In genomic region chr4:3792813-3793212, GRCh38 we compare ENCODE assay signal across 17 cellular contexts. TPM values are rescaled to one million over a fixed set of nuclear protein-coding genes. Genes with fewer than 3 reads are reported as not detected.
A peak's percentile ranks its signal among the peaks of the same experiment; 100 is the strongest.
DNase-seq lines count a peak whose midpoint lies in the region; ATAC-seq, FAIRE-seq and TF ChIP-seq lines count a peak whose summit lies in the region.
"Had no signal": no experiment of that assay in that cellular context is flagged by ENCODE, and none has a peak within 500 bp of the region (broad histone marks: within the 10 kb centered on the region; RNA-seq: fewer than 3 reads in every experiment).

No MANE protein-coding gene starts in this region.

- H3K4me3 Mint-ChIP-seq in neural progenitor cell: no peak overlapping the region
- H3K4me3 Mint-ChIP-seq: activated naive CD4-positive, alpha-beta T cell treated with anti-CD3 and anti-CD28 coated beads, Interleukin-2, amount 50 U/mL, for 24 hours had no signal

- no peaks in the 10 kb centered on the region for H3K4me1 ChIP-seq in K562 (replicated peaks in 1 of 2; ENCODE audit: control insufficient read depth in 2 of 2, insufficient read depth in 2 of 2, low read length in 2 of 2)
- H3K4me1 ChIP-seq in neural progenitor cell: no peaks in the 10 kb centered on the region
- H3K4me1 ChIP-seq in upper lobe of left lung: no peaks in the 10 kb centered on the region
- H3K4me1 ChIP-seq: pancreas had no signal

- TF ChIP-seq RAD21 in Ishikawa (IDR thresholded peaks at IDR 0.05; ENCODE audit: low read depth) (peak; percentile 37), K562 (CRISPR knock-in tag; conservative IDR thresholded peaks at IDR 0.05 in 1 of 2, IDR thresholded peaks at IDR 0.05 in 1 of 2) (no peak)

- DNase-seq in NCI-H510A treated with DMSO at 0.1 percent for 48 hours (lab: John Stamatoyannopoulos, UW) (peak; percentile 5), NCI-H510A (lab: John Stamatoyannopoulos, UW) (no peak), K562 (ENCODE audit: extremely low read depth in 1 of 4, low spot score in 3 of 4) (peak; percentile 23 to 34 (median 32)), neural progenitor cell (ENCODE audit: low spot score) (peak; percentile 82), GM19238 (ENCODE audit: insufficient read length, low spot score) (no peak), NCI-H1417 (lab: John Stamatoyannopoulos, UW) (no peak), upper lobe of left lung (no peak)
- DNase-seq: central memory CD4-positive, alpha-beta T cell; hypothalamus; T1000; trophoblast cell had no signal

- no peak overlapping the region for H3K27ac Mint-ChIP-seq in neural progenitor cell
- H3K27ac Mint-ChIP-seq: activated naive CD4-positive, alpha-beta T cell treated with anti-CD3 and anti-CD28 coated beads, Interleukin-2, amount 50 U/mL, for 24 hours had no signal

- peaks cover 2% of the 10 kb centered on the region for H3K9me1 ChIP-seq in K562 (ENCODE audit: control insufficient read depth, insufficient read depth, low read length)

- peaks cover 0 to 13% of the 10 kb centered on the region in 2 experiments; a peak in 2 of 5 replicates for H3K27me3 ChIP-seq in K562 (ENCODE audit: control insufficient read depth in 2 of 2, insufficient read depth in 2 of 2, low read length in 2 of 2)
- no peaks in the 10 kb centered on the region for H3K27me3 ChIP-seq in neural progenitor cell
- H3K27me3 ChIP-seq in upper lobe of left lung: no peaks in the 10 kb centered on the region
- H3K27me3 ChIP-seq: pancreas had no signal

- H3K79me2 ChIP-seq in K562 (ENCODE audit: control insufficient read depth, insufficient read depth, low read length) (no peaks in the 10 kb centered on the region), neural progenitor cell (ENCODE audit: low read depth) (no peaks in the 10 kb centered on the region)

- ATAC-seq in K562 (peak; percentile 76), upper lobe of left lung (ENCODE audit: low FRiP score in 2 of 2) (no peak)

- WGBS in K562 (ENCODE audit: insufficient coverage, low coverage, missing lambda C conversion rate): 0% methylated on average over 3 of the region's 3 CpGs
- 21 to 24% methylated on average over 3 of the region's 3 CpGs for WGBS in upper lobe of left lung, 2 donors

- TF ChIP-seq CTCF in K562 (IDR thresholded peaks at IDR 0.05 in 2 of 3, conservative IDR thresholded peaks at IDR 0.05 in 1 of 3; ENCODE audit: insufficient read depth in 2 of 3, low read depth in 1 of 3, low read length in 3 of 3): peak; percentile 36 to 81 (median 48); a peak in 5 of 6 replicates
- TF ChIP-seq CTCF in neural progenitor cell (IDR thresholded peaks at IDR 0.05): peak; percentile 91
- no peak for TF ChIP-seq CTCF in upper lobe of left lung (IDR thresholded peaks at IDR 0.05)

- H3K9me3 ChIP-seq in K562 (replicated peaks; ENCODE audit: control insufficient read depth, insufficient read depth, low read depth, low read length): no peaks in the 10 kb centered on the region
- H3K9me3 ChIP-seq in neural progenitor cell (ENCODE audit: low read depth): peaks cover 6% of the 10 kb centered on the region
- H3K9me3 ChIP-seq in upper lobe of left lung: peaks cover 0 to 22% (median 9%) of the 10 kb centered on the region in 4 donors
- H3K9me3 ChIP-seq: pancreas had no signal

- H3K9ac ChIP-seq in K562 (ENCODE audit: insufficient read depth in 1 of 2, low read depth in 2 of 2, low read length in 2 of 2) (no peak overlapping the region), neural progenitor cell (no peak overlapping the region)
- H3K9ac ChIP-seq: KMS-11 had no signal

- no peaks in the 10 kb centered on the region for H3K36me3 Mint-ChIP-seq in neural progenitor cell

- no peaks in the 10 kb centered on the region for H3F3A ChIP-seq in neural progenitor cell (ENCODE audit: low read depth)

- H3K4me3 ChIP-seq in K562: no peak overlapping the region
- H3K4me3 ChIP-seq in neural progenitor cell: no peak overlapping the region
- no peak overlapping the region for H3K4me3 ChIP-seq in upper lobe of left lung
- H3K4me3 ChIP-seq: pancreas had no signal

- in situ Hi-C loops in K562 (cut with MboI): no loop called here

- no TSS peak for BruUV-seq in K562 (replicated peaks; lab: Mats Ljungman, UMichigan)

- H4K20me1 ChIP-seq in K562 (replicated peaks; ENCODE audit: control insufficient read depth, insufficient read depth, low read length) (0 out of 2 replicates have a peak, but pooled peaks cover 11% of the 10 kb centered on the region), neural progenitor cell (ENCODE audit: low read depth) (peaks cover 9% of the 10 kb centered on the region)

- CTCF ChIA-PET in K562 (lab: Yijun Ruan, JAX; ENCODE audit: low intra/inter-chr PET ratio): no interaction called here

- TF ChIP-seq POLR2A in K562 (conservative IDR thresholded peaks at IDR 0.05) (no peak), upper lobe of left lung (IDR thresholded peaks at IDR 0.05) (no peak)

- TF ChIP-seq EP300 in Ishikawa (IDR thresholded peaks at IDR 0.05; ENCODE audit: borderline replicate concordance): no peak
- TF ChIP-seq EP300 in K562 (IDR thresholded peaks at IDR 0.05; ENCODE audit: low read length): no peak
- no peak for TF ChIP-seq EP300 in upper lobe of left lung (IDR thresholded peaks at IDR 0.05)

- no peaks in the 10 kb centered on the region for H3K4me1 Mint-ChIP-seq in neural progenitor cell
- H3K4me1 Mint-ChIP-seq: activated naive CD4-positive, alpha-beta T cell treated with anti-CD3 and anti-CD28 coated beads, Interleukin-2, amount 50 U/mL, for 24 hours had no signal

- POLR2A ChIA-PET in K562 (lab: Yijun Ruan, JAX): no interaction called here

- no peak overlapping the region for H2AFZ ChIP-seq in K562 (ENCODE audit: low read depth, low read length)
- no peak overlapping the region for H2AFZ ChIP-seq in neural progenitor cell (replicated peaks)

- no peak overlapping the region for H3K4me2 ChIP-seq in K562 (ENCODE audit: insufficient read depth, low read length)
- H3K4me2 ChIP-seq in neural progenitor cell: no peak overlapping the region
- H3K4me2 ChIP-seq: KMS-11 had no signal

- intact Hi-C loops in K562 (cut with micrococcal nuclease): no loop called here

- no peak for FAIRE-seq in K562 (lab: Jason Lieb, UNC)
- FAIRE-seq: pancreas had no signal

- peaks cover 14% of the 10 kb centered on the region for H3K9me3 Mint-ChIP-seq in neural progenitor cell

- peaks cover 40% of the 10 kb centered on the region for H3K27me3 Mint-ChIP-seq in neural progenitor cell (ENCODE audit: insufficient read depth, low read depth)

- H3K27ac ChIP-seq in K562 (ENCODE audit: extremely low read depth, low read depth, low read length) (no peak overlapping the region), neural progenitor cell (no peak overlapping the region), upper lobe of left lung (no peak overlapping the region)
- H3K27ac ChIP-seq: epithelial cell of prostate, KMS-11, pancreas had no signal

- H3K36me3 ChIP-seq in K562 (ENCODE audit: control insufficient read depth, insufficient read depth, low read length): no peaks in the 10 kb centered on the region
- H3K36me3 ChIP-seq in neural progenitor cell: no peaks in the 10 kb centered on the region
- no peaks in the 10 kb centered on the region for H3K36me3 ChIP-seq in upper lobe of left lung
- H3K36me3 ChIP-seq: pancreas had no signal

TF ChIP-seq in Ishikawa, 13 proteins besides CTCF, POLR2A, EP300 and RAD21 (continues in another document):
- TF ChIP-seq TAF1 (IDR thresholded peaks at IDR 0.05; ENCODE audit: low read depth): no peak

TF ChIP-seq in K562, 482 proteins besides CTCF, POLR2A, EP300 and RAD21:
- no peak for TF ChIP-seq NBN (IDR thresholded peaks at IDR 0.05; ENCODE audit: low read depth)
- TF ChIP-seq CTCFL (IDR thresholded peaks at IDR 0.05; ENCODE audit: borderline replicate concordance, insufficient read depth, low read depth, low read length, poor library complexity, severe bottlenecking): peak; percentile 19
TF ChIP-seq in K562: peak in this region for 1.

RNA-seq across cellular contexts. Expression of gene ADRA2C, which starts 26.6 kb away (rescaled TPM):
- 0.32 and 1.0 TPM in 2 replicates for total RNA-seq in K562 (2011; cell fraction: chromatin; rRNA removed; ENCODE audit: low replicate concordance)
- 1.2 and 1.7 TPM in 2 replicates for total RNA-seq in K562 (2011; cell fraction: nucleolus; rRNA removed)
- 0.88 TPM in 1 of 2 replicates, not detected in the other for total RNA-seq in K562 (2011; cell fraction: nucleoplasm; rRNA removed)
- 0.14 and 0.61 TPM in 2 replicates for total RNA-seq in K562 (2014; rRNA removed)
- 0.11 and 0.13 TPM in 2 replicates for total RNA-seq in K562 (2014; rRNA removed; fragmentation: Illumina TruSeq; extraction: Trizol)
- 0.11 and 0.14 TPM in 2 replicates for total RNA-seq in K562 (2015; rRNA removed; fragmentation: Illumina TruSeq; extraction: Trizol)
- 0.33 and 0.54 TPM in 2 replicates for total RNA-seq in K562 (2021)
- polyA plus RNA-seq in K562 (2011; rRNA removed): 0.21 and 0.42 TPM in 2 replicates
- 0.55 and 1.4 TPM in 2 replicates for polyA plus RNA-seq in K562 (2011; cell fraction: cytosol; rRNA removed)
- 0.77 and 0.88 TPM in 2 replicates for polyA plus RNA-seq in K562 (2011; cell fraction: nucleus; rRNA removed)
- 0.17 and 0.69 TPM in 2 replicates for polyA plus RNA-seq in K562 (2012)
- 0.06 TPM in 1 of 2 replicates, not detected in the other for polyA plus RNA-seq in K562 (2014; fragmentation: Illumina TruSeq; extraction: Trizol)
- polyA plus RNA-seq in K562 (2014; fragmentation: Nextera tagmentation; extraction: Ambion mirVana): not detected
- polyA plus RNA-seq in K562 (2014; rRNA removed): 0.43 and 0.58 TPM in 2 replicates
- 0.28 TPM in 1 of 2 replicates, not detected in the other for polyA minus RNA-seq in K562 (2011; rRNA and poly(A)+ RNA removed)
- polyA minus RNA-seq in K562 (2011; cell fraction: cytosol; rRNA and poly(A)+ RNA removed): 1.6 TPM in 1 of 2 replicates, not detected in the other
- 0.81 and 1.1 TPM in 2 replicates for polyA minus RNA-seq in K562 (2011; cell fraction: nucleus; rRNA and poly(A)+ RNA removed)
- 2.5 and 12.9 TPM in 2 replicates for total RNA-seq in neural progenitor cell (ENCODE audit: low replicate concordance)
- total RNA-seq in upper lobe of left lung: 1 to 10 TPM; 1.2 to 6.3 (median 2.2) TPM
- polyA plus RNA-seq: AG04450 had no signal

Comparison
In these comparisons a context has a peak if more than half of its experiments do, and no peak if none do; other contexts are left out.
1. DNase-seq: peak in NCI-H510A treated with DMSO at 0.1 percent for 48 hours (single experiment), K562 (4 of 4) and neural progenitor cell (single experiment); none in NCI-H510A (single experiment), GM19238 (single experiment), NCI-H1417 (0 of 3) and upper lobe of left lung (0 of 2).
2. CTCF ChIP-seq: peak in K562 (3 of 3) and neural progenitor cell (single experiment); none in upper lobe of left lung (0 of 6).